ENCODE assay signal across 24 cellular contexts in the genomic region with DNA sequence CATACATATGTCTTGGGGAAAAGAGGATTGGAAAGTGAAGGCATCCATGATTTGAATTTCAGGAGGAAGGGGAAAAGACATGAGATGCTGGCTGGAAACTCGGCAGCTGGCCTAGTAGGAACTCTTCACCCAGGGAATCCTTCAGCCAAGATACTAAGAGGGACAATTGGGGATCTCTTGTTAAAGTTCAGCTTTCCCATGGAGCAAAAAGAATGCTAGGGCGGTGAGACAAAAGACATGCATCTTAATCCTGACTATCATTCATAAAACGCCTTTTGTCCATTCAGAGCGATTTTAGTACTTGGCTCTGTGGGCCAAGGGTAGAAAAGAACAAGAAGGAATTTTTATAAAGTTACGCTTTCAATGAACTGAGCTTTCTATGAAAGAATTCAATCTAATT. TPM values are rescaled to one million over a fixed set of nuclear protein-coding genes. Genes with fewer than 3 reads are reported as not detected.
DNase-seq lines count a peak whose midpoint lies in the region; FAIRE-seq and TF ChIP-seq lines count a peak whose summit lies in the region.
"Had no signal": no experiment of that assay in that cellular context is flagged by ENCODE, and none has a peak within 500 bp of the region (broad histone marks: within the 10 kb centered on the region; RNA-seq: fewer than 3 reads in every experiment).

No MANE protein-coding gene starts in this region.

- H2BK12ac ChIP-seq in H1 (ENCODE audit: low read depth, low read length), result no peak overlapping the region; the same call in 1 of the 2 replicates

- peaks cover 3% of the 10 kb centered on the region; the same call in 1 of the 2 replicates for H3K79me1 ChIP-seq in H1 (ENCODE audit: low read depth, low read length)

- H3K36me3 ChIP-seq in breast epithelium, result no peaks in the 10 kb centered on the region
- H3K36me3 ChIP-seq in H1 (ENCODE audit: control insufficient read depth in 2 of 4, insufficient read depth in 4 of 4, low read length in 3 of 4), result peaks cover 3 to 22% (median 13%) of the 10 kb centered on the region in 4 experiments; a peak in 7 of 8 replicates
- no peaks in the 10 kb centered on the region for H3K36me3 ChIP-seq in neural progenitor cell
- H3K36me3 ChIP-seq in stomach, result peaks cover 0 to 19% (median 0%) of the 10 kb centered on the region in 4 donors
- H3K36me3 ChIP-seq: BLaER1, Peyer's patch had no signal

- TF ChIP-seq CTCF in MCF 10A (IDR thresholded peaks at IDR 0.05; ENCODE audit: unreplicated experiment), result no peak
- no peak for TF ChIP-seq CTCF in breast epithelium (IDR thresholded peaks at IDR 0.05)
- TF ChIP-seq CTCF in H1 (IDR thresholded peaks at IDR 0.05; ENCODE audit: control extremely low read depth in 1 of 3, insufficient read depth in 1 of 3, low read depth in 1 of 3, low read length in 3 of 3), result no peak
- TF ChIP-seq CTCF in neural progenitor cell (IDR thresholded peaks at IDR 0.05), result no peak
- no peak for TF ChIP-seq CTCF in glutamatergic neuron (IDR thresholded peaks at IDR 0.05; ENCODE audit: partially characterized antibody, unreplicated experiment)
- no peak for TF ChIP-seq CTCF in stomach (IDR thresholded peaks at IDR 0.05)
- no peak for TF ChIP-seq CTCF in endothelial cell (IDR thresholded peaks at IDR 0.05; ENCODE audit: unreplicated experiment)

- H2AFZ ChIP-seq in H1 (ENCODE audit: low read length), result no peak overlapping the region
- no peak overlapping the region for H2AFZ ChIP-seq in neural progenitor cell (replicated peaks)

- no peak overlapping the region for H3K9ac ChIP-seq in H1 (replicated peaks in 1 of 4; ENCODE audit: extremely low read depth in 1 of 4, low read depth in 3 of 4, low read length in 3 of 4)
- H3K9ac ChIP-seq in neural progenitor cell, result no peak overlapping the region
- H3K9ac ChIP-seq: BLaER1 had no signal

- H4K91ac ChIP-seq in H1 (replicated peaks; ENCODE audit: insufficient read length, low read length), result no peak overlapping the region

- no peak overlapping the region for H2BK5ac ChIP-seq in H1 (ENCODE audit: low read depth, low read length)

- H3K79me2 ChIP-seq in H1 (ENCODE audit: control insufficient read depth in 1 of 2, insufficient read depth in 2 of 2, low read length in 2 of 2) (peaks cover 4 to 62% of the 10 kb centered on the region in 2 experiments), neural progenitor cell (ENCODE audit: low read depth) (no peaks in the 10 kb centered on the region)

- FAIRE-seq in H1 (lab: Jason Lieb, UNC), result no peak

- H2AK5ac ChIP-seq in H1 (ENCODE audit: low read depth, low read length), result no peak overlapping the region

- H3F3A ChIP-seq in neural progenitor cell (ENCODE audit: low read depth), result peaks cover 4% of the 10 kb centered on the region

- intact Hi-C loops in MCF 10A (cut with micrococcal nuclease) (no loop called here), breast epithelium (cut with DNase I; ENCODE audit: low total_unique reads) (no loop called here), stomach (cut with DNase I; ENCODE audit: low total_unique reads) (no loop called here)

- H3K27me3 ChIP-seq in breast epithelium (no peaks in the 10 kb centered on the region), H1 (replicated peaks in 1 of 4; ENCODE audit: control insufficient read depth in 3 of 4, extremely low read depth in 1 of 4, insufficient read depth in 3 of 4, low read length in 3 of 4) (no peaks in the 10 kb centered on the region), neural progenitor cell (no peaks in the 10 kb centered on the region), stomach (no peaks in the 10 kb centered on the region)
- H3K27me3 ChIP-seq: BLaER1, Peyer's patch had no signal

- no peak for TF ChIP-seq RAD21 in H1 (IDR thresholded peaks at IDR 0.05 in 1 of 2, conservative IDR thresholded peaks at IDR 0.05 in 1 of 2; ENCODE audit: low read depth in 2 of 2, low read length in 2 of 2)

- no peaks in the 10 kb centered on the region for H3K4me1 ChIP-seq in breast epithelium
- peaks cover 3 to 20% (median 8%) of the 10 kb centered on the region in 4 experiments for H3K4me1 ChIP-seq in H1 (replicated peaks in 1 of 4; ENCODE audit: control insufficient read depth in 3 of 4, insufficient read depth in 4 of 4, low read length in 3 of 4)
- peaks cover 12% of the 10 kb centered on the region for H3K4me1 ChIP-seq in neural progenitor cell
- H3K4me1 ChIP-seq in stomach, result peaks cover 0 to 24% (median 0%) of the 10 kb centered on the region in 4 donors
- H3K4me1 ChIP-seq: BLaER1, Caco-2, Peyer's patch had no signal

- H3K27ac ChIP-seq in breast epithelium (no peak overlapping the region), H1 (ENCODE audit: low read depth, low read length) (0 out of 2 replicates have a peak overlapping the region, but pooled peaks have one; percentile 21), neural progenitor cell (no peak overlapping the region), stomach (no peak overlapping the region)
- H3K27ac ChIP-seq: 22Rv1, BLaER1, Peyer's patch had no signal

- no peak overlapping the region for H4K5ac ChIP-seq in H1 (ENCODE audit: insufficient read length, low read depth, low read length)

- CTCF ChIA-PET in MCF 10A (lab: Yijun Ruan, JAX) (interaction anchor here (0.5 to 1.9 kb wide), 7 partner anchors 13 to 1530 kb away, joined by 3 to 9 read pairs (median 4); no protein-coding TSS in a partner anchor), H1 (lab: Charles Lee; ENCODE audit: partially characterized antibody) (interaction anchor here (0.5 to 2.1 kb wide), 4 partner anchors 25 to 1102 kb away, joined by 3 to 9 read pairs (median 3); no protein-coding TSS in a partner anchor)

- H3K9me3 ChIP-seq in breast epithelium (no peaks in the 10 kb centered on the region), H1 (ENCODE audit: insufficient read depth in 2 of 2, low read depth in 1 of 2, low read length in 1 of 2) (no peaks in the 10 kb centered on the region), neural progenitor cell (ENCODE audit: low read depth) (no peaks in the 10 kb centered on the region), stomach (no peaks in the 10 kb centered on the region)
- H3K9me3 ChIP-seq: Caco-2, Peyer's patch had no signal

- no peak for TF ChIP-seq EP300 in H1 (IDR thresholded peaks at IDR 0.05; ENCODE audit: borderline replicate concordance in 1 of 2, low read depth in 2 of 2, low read length in 2 of 2)
- TF ChIP-seq EP300 in stomach (IDR thresholded peaks at IDR 0.05), result no peak

- no peaks in the 10 kb centered on the region; the same call in 1 of the 2 replicates for H3K23me2 ChIP-seq in H1 (ENCODE audit: low read depth, low read length)

- H4K8ac ChIP-seq in H1 (ENCODE audit: extremely low read depth, insufficient read depth, low read length), result no peak overlapping the region

- no peak overlapping the region for H3K23ac ChIP-seq in H1 (ENCODE audit: insufficient read length)

- no peak overlapping the region for H2BK15ac ChIP-seq in H1 (ENCODE audit: low read length)

- H2BK120ac ChIP-seq in H1 (replicated peaks; ENCODE audit: low read depth, low read length), result no peak overlapping the region

- H3K9me3 Mint-ChIP-seq in MCF 10A (ENCODE audit: unreplicated experiment), result no peaks in the 10 kb centered on the region
- H3K9me3 Mint-ChIP-seq in neural progenitor cell, result peaks cover 2% of the 10 kb centered on the region
- H3K9me3 Mint-ChIP-seq in glutamatergic neuron (ENCODE audit: unreplicated experiment), result no peaks in the 10 kb centered on the region
- H3K9me3 Mint-ChIP-seq in endothelial cell (ENCODE audit: unreplicated experiment), result no peaks in the 10 kb centered on the region
- H3K9me3 Mint-ChIP-seq: CD4-positive, alpha-beta memory T cell had no signal

- H3K27ac Mint-ChIP-seq in MCF 10A (ENCODE audit: low read depth, unreplicated experiment) (peak overlapping the region; percentile 81), neural progenitor cell (no peak overlapping the region), glutamatergic neuron (ENCODE audit: unreplicated experiment) (no peak overlapping the region), endothelial cell (ENCODE audit: unreplicated experiment) (no peak overlapping the region)
- H3K27ac Mint-ChIP-seq: CD4-positive, alpha-beta memory T cell had no signal

- H3K56ac ChIP-seq in H1 (replicated peaks; ENCODE audit: insufficient read length, low read depth, low read length), result no peak overlapping the region

- peaks cover 2 to 13% of the 10 kb centered on the region in 2 experiments for H4K20me1 ChIP-seq in H1 (replicated peaks in 1 of 2; ENCODE audit: control insufficient read depth in 1 of 2, insufficient read depth in 2 of 2, low read length in 2 of 2)
- H4K20me1 ChIP-seq in neural progenitor cell (ENCODE audit: low read depth), result no peaks in the 10 kb centered on the region
- H4K20me1 ChIP-seq: BLaER1 had no signal

- H3K18ac ChIP-seq in H1 (ENCODE audit: extremely low read depth, low read length), result no peak overlapping the region

- WGBS in H1 (ENCODE audit: extremely low coverage in 1 of 2, insufficient coverage in 1 of 2, insufficient read length in 1 of 2, insufficient replicate concordance in 2 of 2, low coverage in 1 of 2, low lambda C conversion rate in 2 of 2, missing lambda C conversion rate in 1 of 2), 2 experiments, result 67% methylated on average over 5 of the region's 5 CpGs; no CpG with 5 or more reads in 1 of the 2 experiments
- WGBS in stomach, 5 donors, result 82 to 90% (median 88%) methylated on average over 5 of the region's 5 CpGs

- peak overlapping the region; percentile 17 for H3K4me3 Mint-ChIP-seq in MCF 10A (ENCODE audit: unreplicated experiment)
- H3K4me3 Mint-ChIP-seq in neural progenitor cell, result no peak overlapping the region
- no peak overlapping the region for H3K4me3 Mint-ChIP-seq in glutamatergic neuron (ENCODE audit: unreplicated experiment)
- no peak overlapping the region for H3K4me3 Mint-ChIP-seq in endothelial cell (ENCODE audit: unreplicated experiment)
- H3K4me3 Mint-ChIP-seq: CD4-positive, alpha-beta memory T cell had no signal

- H3K4me3 ChIP-seq in breast epithelium, result no peak overlapping the region
- no peak overlapping the region for H3K4me3 ChIP-seq in H1 (ENCODE audit: extremely low read depth in 1 of 4, insufficient read depth in 2 of 4, low read depth in 3 of 4, low read length in 4 of 4)
- no peak overlapping the region for H3K4me3 ChIP-seq in neural progenitor cell
- H3K4me3 ChIP-seq in stomach, result no peak overlapping the region
- H3K4me3 ChIP-seq: BLaER1, Peyer's patch had no signal

- BruUV-seq in MCF 10A (replicated peaks; lab: Mats Ljungman, UMichigan), result no TSS peak

- H3K14ac ChIP-seq in H1 (ENCODE audit: insufficient read length), result no peak overlapping the region

- no peak for TF ChIP-seq POLR2A in breast epithelium (IDR thresholded peaks at IDR 0.05)
- no peak for TF ChIP-seq POLR2A in H1 (IDR thresholded peaks at IDR 0.05; ENCODE audit: control extremely low read depth in 1 of 2, low read depth in 2 of 2, low read length in 2 of 2)
- TF ChIP-seq POLR2A in stomach (IDR thresholded peaks at IDR 0.05), result no peak

- DNase-seq in MCF 10A (ENCODE audit: unreplicated experiment) (no peak), breast epithelium (ENCODE audit: low spot score in 2 of 2) (no peak), H1 (ENCODE audit: low read depth in 1 of 2, low spot score in 2 of 2) (no peak), neural progenitor cell (ENCODE audit: low spot score) (peak; percentile 54), glutamatergic neuron (no peak), stomach (no peak), endothelial cell (ENCODE audit: low spot score) (no peak)
- DNase-seq in activated CD4-positive, alpha-beta T cell treated with anti-CD3 and anti-CD28 coated beads for 48 hours, result no peak
- DNase-seq: ACHN; Caco-2; CD4-positive, alpha-beta memory T cell; DMS 273 treated with DMSO at 0.1 percent for 48 hours; DMS79 treated with DMSO at 0.1 percent for 48 hours; Karpas-422; NCI-H1417; NCI-H1694 treated with DMSO at 0.1 percent for 48 hours; NCI-H2081 treated with DMSO at 0.1 percent for 48 hours; NCI-H2171 treated with DMSO at 0.1 percent for 48 hours; NCI-H524 treated with DMSO at 0.1 percent for 48 hours; NCI-H82; Peyer's patch had no signal

- H3K4me2 ChIP-seq in H1 (ENCODE audit: insufficient read depth in 1 of 2, low read depth in 2 of 2, low read length in 2 of 2) (peak overlapping the region; percentile 1 to 21; a peak in 1 of 4 replicates), neural progenitor cell (no peak overlapping the region)
- H3K4me2 ChIP-seq: BLaER1 had no signal

- peaks cover 47% of the 10 kb centered on the region for H3K4me1 Mint-ChIP-seq in MCF 10A (ENCODE audit: insufficient read depth, unreplicated experiment)
- H3K4me1 Mint-ChIP-seq in neural progenitor cell, result peaks cover 20% of the 10 kb centered on the region
- H3K4me1 Mint-ChIP-seq in glutamatergic neuron (ENCODE audit: low read depth, unreplicated experiment), result no peaks in the 10 kb centered on the region
- no peaks in the 10 kb centered on the region for H3K4me1 Mint-ChIP-seq in endothelial cell (ENCODE audit: unreplicated experiment)
- H3K4me1 Mint-ChIP-seq: CD4-positive, alpha-beta memory T cell had no signal

- H3K4ac ChIP-seq in H1 (replicated peaks; ENCODE audit: insufficient read length, low read depth, low read length), result no peak overlapping the region

- POLR2A ChIA-PET in MCF 10A (lab: Yijun Ruan, JAX) (interaction anchor here (0.7 to 16.7 kb wide), 11 partner anchors 10 to 145 kb away, joined by 3 to 253 read pairs (median 6); a partner anchor contains a TSS), H1 (lab: Charles Lee; ENCODE audit: partially characterized antibody) (interaction anchor here (0.6 to 3.2 kb wide), 6 partner anchors 8 to 94 kb away, joined by 3 to 11 read pairs (median 3); no protein-coding TSS in a partner anchor)

- H2BK20ac ChIP-seq in H1 (ENCODE audit: low read length), result no peak overlapping the region

- H3K36me3 Mint-ChIP-seq in MCF 10A (ENCODE audit: insufficient read depth, unreplicated experiment), result peaks cover 50% of the 10 kb centered on the region
- H3K36me3 Mint-ChIP-seq in neural progenitor cell, result peaks cover 13% of the 10 kb centered on the region
- H3K36me3 Mint-ChIP-seq in glutamatergic neuron (ENCODE audit: unreplicated experiment), result no peaks in the 10 kb centered on the region
- H3K36me3 Mint-ChIP-seq in endothelial cell (ENCODE audit: low read depth, unreplicated experiment), result no peaks in the 10 kb centered on the region
- H3K36me3 Mint-ChIP-seq: CD4-positive, alpha-beta memory T cell had no signal

- H3K27me3 Mint-ChIP-seq in MCF 10A (ENCODE audit: insufficient read depth, unreplicated experiment), result no peaks in the 10 kb centered on the region
- H3K27me3 Mint-ChIP-seq in neural progenitor cell (ENCODE audit: insufficient read depth, low read depth), result no peaks in the 10 kb centered on the region
- H3K27me3 Mint-ChIP-seq in glutamatergic neuron (ENCODE audit: unreplicated experiment), result no peaks in the 10 kb centered on the region
- H3K27me3 Mint-ChIP-seq in endothelial cell (ENCODE audit: unreplicated experiment), result no peaks in the 10 kb centered on the region

RNA-seq across cellular contexts. Expression of a gene that starts 20.6 kb away (rescaled TPM):
- total RNA-seq in MCF 10A (2022) (30.7 and 35.1 TPM in 2 replicates), breast epithelium (10 to 100 TPM; 18.1 to 38.8 (median 29.2) TPM), neural progenitor cell (ENCODE audit: low replicate concordance) (2.2 and 3.4 TPM in 2 replicates), glutamatergic neuron (ENCODE audit: unreplicated experiment) (4.8 TPM), stomach (10 to 100 TPM in 2 of 5 donors, 1 to 10 TPM in 2, not detected in 1; 2.9 to 37.4 (median 16.9) TPM), endothelial cell (ENCODE audit: unreplicated experiment) (4.3 TPM)
- 169 and 182 TPM in 2 replicates for total RNA-seq in H1 (2021; fragmentation: NEBNext Ultra II Directional; extraction: Animal tissue kit (Norgen Biotek cat#: 25700))
- polyA plus RNA-seq in H1 (2011; rRNA removed) (44.7 and 49.7 TPM in 2 replicates), stomach (10 to 100 TPM in 2 of 3 donors, 1 to 10 TPM in 1; 9.3 to 25.7 (median 24.4) TPM)
- polyA plus RNA-seq in H1 (2011; cell fraction: cytosol; rRNA removed), result 44.8 TPM
- polyA plus RNA-seq in H1 (2011; cell fraction: nucleus; rRNA removed), result 56.8 TPM
- polyA plus RNA-seq in H1 (2012, experiment 1 of 2), result 126 to 171 TPM (median 161 TPM) in 4 replicates
- polyA plus RNA-seq in H1 (2012, experiment 2 of 2), result 60.4 TPM
- polyA plus RNA-seq in H1 (2013, experiment 1 of 2), result 161 TPM
- 213 TPM for polyA plus RNA-seq in H1 (2013, experiment 2 of 2)
- polyA minus RNA-seq in H1 (2011; rRNA and poly(A)+ RNA removed), result 55.2 and 59.1 TPM in 2 replicates
- polyA minus RNA-seq in H1 (2011; cell fraction: cytosol; rRNA and poly(A)+ RNA removed), result 45.0 TPM
- polyA minus RNA-seq in H1 (2011; cell fraction: nucleus; rRNA and poly(A)+ RNA removed), result 38.2 TPM
- total RNA-seq: Caco-2; CD4-positive, alpha-beta memory T cell; SK-MEL-5 had no signal
- polyA plus RNA-seq: CD4-positive, alpha-beta memory T cell had no signal
